In genomic region chr5:663436-664342, GRCh38 we compare ENCODE assay signal across 19 cellular contexts. TPM values are rescaled to one million over a fixed set of nuclear protein-coding genes. Genes with fewer than 3 reads are reported as not detected.
A peak's percentile ranks its signal among the peaks of the same experiment; 100 is the strongest.
DNase-seq lines count a peak whose midpoint lies in the region; ATAC-seq, FAIRE-seq and TF ChIP-seq lines count a peak whose summit lies in the region.
"Had no signal": no experiment of that assay in that cellular context is flagged by ENCODE, and none has a peak within 500 bp of the region (broad histone marks: within the 10 kb centered on the region; RNA-seq: fewer than 3 reads in every experiment).

No MANE protein-coding gene starts in this region.

- no peak overlapping the region for H3K4me3 ChIP-seq in K562
- H3K4me3 ChIP-seq: SJCRH30, skin epidermis had no signal

- intact Hi-C loops in K562 (cut with micrococcal nuclease): no loop called here

- H3K27me3 ChIP-seq in K562 (ENCODE audit: control insufficient read depth in 2 of 2, insufficient read depth in 2 of 2, low read length in 2 of 2): no peaks in the 10 kb centered on the region
- H3K27me3 ChIP-seq: SJCRH30 had no signal

- 95% methylated on average over 35 of the region's 38 CpGs for WGBS in K562 (ENCODE audit: insufficient coverage, low coverage, missing lambda C conversion rate)

- H3K27ac ChIP-seq in K562 (ENCODE audit: extremely low read depth, low read depth, low read length): no peak overlapping the region
- H3K27ac ChIP-seq: 22Rv1, SJCRH30, skin epidermis had no signal

- no peak overlapping the region for H3K4me3 Mint-ChIP-seq in stimulated activated memory B cell treated with anti-CD40 and anti-IgM and Interleukin-4, amounts not matched to agents 10 μg/mL and 1 μg/mL and 100 μg/mL, for 72 hours
- H3K4me3 Mint-ChIP-seq: T-helper 2 cell treated with Interferon-gamma antibody and Interleukin-4, amounts not matched to agents 5 μg/mL and 100 μg/mL, for 36 hours; type B pancreatic cell had no signal

- CTCF ChIA-PET in K562 (lab: Yijun Ruan, JAX; ENCODE audit: low intra/inter-chr PET ratio): no interaction called here

- BruUV-seq in K562 (replicated peaks; lab: Mats Ljungman, UMichigan): no TSS peak

- POLR2A ChIA-PET in K562 (lab: Yijun Ruan, JAX): no interaction called here

- H2AFZ ChIP-seq in K562 (ENCODE audit: low read depth, low read length): no peak overlapping the region

- no peak overlapping the region for H3K27ac Mint-ChIP-seq in stimulated activated memory B cell treated with anti-CD40 and anti-IgM and Interleukin-4, amounts not matched to agents 10 μg/mL and 1 μg/mL and 100 μg/mL, for 72 hours
- H3K27ac Mint-ChIP-seq: T-helper 2 cell treated with Interferon-gamma antibody and Interleukin-4, amounts not matched to agents 5 μg/mL and 100 μg/mL, for 36 hours; type B pancreatic cell had no signal

- TF ChIP-seq POLR2A in K562 (conservative IDR thresholded peaks at IDR 0.05): no peak

- H3K36me3 Mint-ChIP-seq in stimulated activated memory B cell treated with anti-CD40 and anti-IgM and Interleukin-4, amounts not matched to agents 10 μg/mL and 1 μg/mL and 100 μg/mL, for 72 hours: peaks cover 79% of the 10 kb centered on the region

- no peak for TF ChIP-seq EP300 in K562 (IDR thresholded peaks at IDR 0.05; ENCODE audit: low read length)

- no peak overlapping the region; a peak in 1 of 4 replicates for H3K9ac ChIP-seq in K562 (ENCODE audit: insufficient read depth in 1 of 2, low read depth in 2 of 2, low read length in 2 of 2)

- no peak overlapping the region for H3K4me2 ChIP-seq in K562 (ENCODE audit: insufficient read depth, low read length)

- peaks cover 14% of the 10 kb centered on the region for H3K9me3 ChIP-seq in K562 (replicated peaks; ENCODE audit: control insufficient read depth, insufficient read depth, low read depth, low read length)
- H3K9me3 ChIP-seq: SJCRH30 had no signal

- no peaks in the 10 kb centered on the region for H3K27me3 Mint-ChIP-seq in stimulated activated memory B cell treated with anti-CD40 and anti-IgM and Interleukin-4, amounts not matched to agents 10 μg/mL and 1 μg/mL and 100 μg/mL, for 72 hours
- H3K27me3 Mint-ChIP-seq: IgD-negative memory B cell, type B pancreatic cell had no signal

- FAIRE-seq in K562 (lab: Jason Lieb, UNC): no peak

- TF ChIP-seq CTCF in K562 (IDR thresholded peaks at IDR 0.05 in 2 of 3, conservative IDR thresholded peaks at IDR 0.05 in 1 of 3; ENCODE audit: insufficient read depth in 2 of 3, low read depth in 1 of 3, low read length in 3 of 3): no peak

- no peak for ATAC-seq in K562
- ATAC-seq in left lobe of liver: peak; percentile 69
- ATAC-seq in stimulated activated memory B cell treated with anti-CD40 and anti-IgM and Interleukin-4, amounts not matched to agents 10 μg/mL and 1 μg/mL and 100 μg/mL, for 72 hours: peak; percentile 3
- ATAC-seq in HG03280 (IDR thresholded peaks at IDR 0.05; ENCODE audit: unreplicated experiment): no peak
- ATAC-seq in HG02852 (IDR thresholded peaks at IDR 0.05; ENCODE audit: unreplicated experiment): no peak

- no peaks in the 10 kb centered on the region for H3K9me1 ChIP-seq in K562 (ENCODE audit: control insufficient read depth, insufficient read depth, low read length)

- peak; percentile 68 to 85 for DNase-seq in NCI-H2081 (lab: John Stamatoyannopoulos, UW)
- no peak for DNase-seq in NCI-H2081 treated with DMSO at 0.1 percent for 48 hours (lab: John Stamatoyannopoulos, UW)
- no peak for DNase-seq in K562 (ENCODE audit: extremely low read depth in 1 of 4, low spot score in 3 of 4)
- peak; percentile 73 for DNase-seq in left lobe of liver (ENCODE audit: low spot score)
- no peak for DNase-seq in activated naive CD4-positive, alpha-beta T cell treated with Interleukin-2 at 50 U/mL for 16 hours
- DNase-seq: activated CD8-positive, alpha-beta memory T cell treated with anti-CD3 and anti-CD28 coated beads for 24 hours; activated effector memory CD4-positive, alpha-beta T cell treated with anti-CD3 and anti-CD28 coated beads, Interleukin-2, amount 50 U/mL, for 16 hours; DMS153; NCI-H1105 treated with DMSO at 0.1 percent for 48 hours; NCI-H226; SJCRH30 had no signal

- H3K4me1 ChIP-seq in K562 (replicated peaks in 1 of 2; ENCODE audit: control insufficient read depth in 2 of 2, insufficient read depth in 2 of 2, low read length in 2 of 2): peaks cover 0 to 41% of the 10 kb centered on the region in 2 experiments; a peak in 3 of 5 replicates
- H3K4me1 ChIP-seq: SJCRH30 had no signal

- H3K9me3 Mint-ChIP-seq in stimulated activated memory B cell treated with anti-CD40 and anti-IgM and Interleukin-4, amounts not matched to agents 10 μg/mL and 1 μg/mL and 100 μg/mL, for 72 hours: no peaks in the 10 kb centered on the region
- H3K9me3 Mint-ChIP-seq: IgD-negative memory B cell; T-helper 2 cell treated with Interferon-gamma antibody and Interleukin-4, amounts not matched to agents 5 μg/mL and 100 μg/mL, for 36 hours; type B pancreatic cell had no signal

- peaks cover 85% of the 10 kb centered on the region for H3K36me3 ChIP-seq in K562 (ENCODE audit: control insufficient read depth, insufficient read depth, low read length)

- H4K20me1 ChIP-seq in K562 (replicated peaks; ENCODE audit: control insufficient read depth, insufficient read depth, low read length): peaks cover 2% of the 10 kb centered on the region; the same call in 1 of the 2 replicates

- in situ Hi-C loops in K562 (cut with MboI): no loop called here

- H3K79me2 ChIP-seq in K562 (ENCODE audit: control insufficient read depth, insufficient read depth, low read length): no peaks in the 10 kb centered on the region

- H3K4me1 Mint-ChIP-seq in stimulated activated memory B cell treated with anti-CD40 and anti-IgM and Interleukin-4, amounts not matched to agents 10 μg/mL and 1 μg/mL and 100 μg/mL, for 72 hours: no peaks in the 10 kb centered on the region

- TF ChIP-seq RAD21 in K562 (CRISPR knock-in tag; conservative IDR thresholded peaks at IDR 0.05 in 1 of 2, IDR thresholded peaks at IDR 0.05 in 1 of 2): no peak

TF ChIP-seq in K562, 482 proteins besides CTCF, POLR2A, EP300 and RAD21:
- TF ChIP-seq POLR2G (IDR thresholded peaks at IDR 0.05; ENCODE audit: low read depth, low read length) (peak; percentile 12; the same call in 1 of the 2 replicates), THRA (IDR thresholded peaks at IDR 0.05) (no peak)

RNA-seq across cellular contexts. Expression of gene TPPP, which starts 29.5 kb away (rescaled TPM):
- 0.11 and 0.28 TPM in 2 replicates for total RNA-seq in K562 (2011; cell fraction: chromatin; rRNA removed; ENCODE audit: low replicate concordance)
- total RNA-seq in K562 (2011; cell fraction: nucleolus; rRNA removed): 0.13 and 0.17 TPM in 2 replicates
- 0.15 TPM in 1 of 2 replicates, not detected in the other for total RNA-seq in K562 (2011; cell fraction: nucleoplasm; rRNA removed)
- total RNA-seq in K562 (2014; rRNA removed) (not detected in 2 replicates), K562 (2014; rRNA removed; fragmentation: Illumina TruSeq; extraction: Trizol) (not detected in 2 replicates), K562 (2015; rRNA removed; fragmentation: Illumina TruSeq; extraction: Trizol) (not detected in 2 replicates), K562 (2021) (0.07 TPM in 2 replicates), left lobe of liver (4.1 TPM)
- polyA plus RNA-seq in K562 (2011; rRNA removed) (0.01 and 0.03 TPM in 2 replicates), K562 (2014; fragmentation: Illumina TruSeq; extraction: Trizol) (0.01 TPM in 1 of 2 replicates, not detected in the other), K562 (2014; fragmentation: Nextera tagmentation; extraction: Ambion mirVana) (not detected), K562 (2014; rRNA removed) (not detected in 2 replicates)
- polyA plus RNA-seq in K562 (2011; cell fraction: cytosol; rRNA removed): 0.04 and 0.06 TPM in 2 replicates
- polyA plus RNA-seq in K562 (2011; cell fraction: nucleus; rRNA removed): 0.06 and 0.11 TPM in 2 replicates
- 0.21 and 0.25 TPM in 2 replicates for polyA plus RNA-seq in K562 (2012)
- 0.11 and 0.12 TPM in 2 replicates for polyA minus RNA-seq in K562 (2011; rRNA and poly(A)+ RNA removed)
- not detected in 2 replicates for polyA minus RNA-seq in K562 (2011; cell fraction: cytosol; rRNA and poly(A)+ RNA removed)
- polyA minus RNA-seq in K562 (2011; cell fraction: nucleus; rRNA and poly(A)+ RNA removed): not detected in 2 replicates
- polyA plus RNA-seq: IgD-negative memory B cell had no signal

RNA-seq across cellular contexts. Expression of gene CEP72, which starts 51.5 kb away (rescaled TPM):
- total RNA-seq in K562 (2011; cell fraction: chromatin; rRNA removed; ENCODE audit: low replicate concordance): 124 and 152 TPM in 2 replicates
- 76.5 and 81.0 TPM in 2 replicates for total RNA-seq in K562 (2011; cell fraction: nucleolus; rRNA removed)
- 63.1 and 68.9 TPM in 2 replicates for total RNA-seq in K562 (2011; cell fraction: nucleoplasm; rRNA removed)
- 17.6 and 27.4 TPM in 2 replicates for total RNA-seq in K562 (2014; rRNA removed)
- total RNA-seq in K562 (2014; rRNA removed; fragmentation: Illumina TruSeq; extraction: Trizol): 9.4 and 11.3 TPM in 2 replicates
- 16.3 and 17.4 TPM in 2 replicates for total RNA-seq in K562 (2015; rRNA removed; fragmentation: Illumina TruSeq; extraction: Trizol)
- total RNA-seq in K562 (2021): 33.3 and 38.1 TPM in 2 replicates
- polyA plus RNA-seq in K562 (2011; rRNA removed): 14.0 and 17.8 TPM in 2 replicates
- 11.8 and 15.1 TPM in 2 replicates for polyA plus RNA-seq in K562 (2011; cell fraction: cytosol; rRNA removed)
- 32.3 and 49.2 TPM in 2 replicates for polyA plus RNA-seq in K562 (2011; cell fraction: nucleus; rRNA removed)
- polyA plus RNA-seq in K562 (2012): 15.2 and 20.5 TPM in 2 replicates
- 14.2 and 15.2 TPM in 2 replicates for polyA plus RNA-seq in K562 (2014; fragmentation: Illumina TruSeq; extraction: Trizol)
- 1 to 10 TPM in 1 of 2 experiments, under 1 TPM in 1; 0.89 to 1.4 TPM for polyA plus RNA-seq in K562 (2014; fragmentation: Nextera tagmentation; extraction: Ambion mirVana)
- polyA plus RNA-seq in K562 (2014; rRNA removed): 19.9 and 28.6 TPM in 2 replicates
- 23.6 and 27.4 TPM in 2 replicates for polyA minus RNA-seq in K562 (2011; rRNA and poly(A)+ RNA removed)
- 19.7 and 26.2 TPM in 2 replicates for polyA minus RNA-seq in K562 (2011; cell fraction: cytosol; rRNA and poly(A)+ RNA removed)
- 40.4 and 45.3 TPM in 2 replicates for polyA minus RNA-seq in K562 (2011; cell fraction: nucleus; rRNA and poly(A)+ RNA removed)
- 4.7 TPM for total RNA-seq in left lobe of liver

Comparison
In these comparisons a context has a peak if more than half of its experiments do, and no peak if none do; other contexts are left out.
1. DNase-seq: peak in NCI-H2081 (2 of 2) and left lobe of liver (single experiment); none in NCI-H2081 treated with DMSO at 0.1 percent for 48 hours (single experiment), K562 (0 of 4) and activated naive CD4-positive, alpha-beta T cell treated with Interleukin-2 at 50 U/mL for 16 hours (single experiment).
2. ATAC-seq: peak in left lobe of liver (single experiment) and stimulated activated memory B cell treated with anti-CD40 and anti-IgM and Interleukin-4, amounts not matched to agents 10 μg/mL and 1 μg/mL and 100 μg/mL, for 72 hours (single experiment); none in K562 (single experiment), HG03280 (single experiment) and HG02852 (single experiment).